Comparison of ENCODE assay signal across 8 cellular contexts in genomic region chr15:79970921-79971434, GRCh38. TPM values are rescaled to one million over a fixed set of nuclear protein-coding genes. Genes with fewer than 3 reads are reported as not detected.
DNase-seq lines count a peak whose midpoint lies in the region; ATAC-seq and TF ChIP-seq lines count a peak whose summit lies in the region.

BCL2A1 (minus strand) TSS chr15:79971196; CDS start chr15:79971119, 77 bp downstream.

- no peaks in the 10 kb centered on the region for H3K9me3 ChIP-seq in neural progenitor cell (ENCODE audit: low read depth)

- H3K4me1 ChIP-seq in neural progenitor cell: no peaks in the 10 kb centered on the region

- no peaks in the 10 kb centered on the region for H3K36me3 ChIP-seq in neural progenitor cell

- H3K4me3 Mint-ChIP-seq in neural progenitor cell: no peak within 1 kb of the TSS

- no peaks in the 10 kb centered on the region for H3K36me3 Mint-ChIP-seq in neural progenitor cell

- H3K4me3 ChIP-seq in neural progenitor cell: no peak within 1 kb of the TSS

- H3K27me3 ChIP-seq in neural progenitor cell: no peaks in the 10 kb centered on the region

- no peak within 1 kb of the TSS for H3K9ac ChIP-seq in neural progenitor cell

- H3K4me2 ChIP-seq in neural progenitor cell: no peak within 1 kb of the TSS

- peaks cover 5% of the 10 kb centered on the region for H3K27me3 Mint-ChIP-seq in neural progenitor cell (ENCODE audit: insufficient read depth, low read depth)

- no peak within 1 kb of the TSS for H3K27ac ChIP-seq in neural progenitor cell

- no peaks in the 10 kb centered on the region for H3K4me1 Mint-ChIP-seq in neural progenitor cell

- H3F3A ChIP-seq in neural progenitor cell (ENCODE audit: low read depth): no peaks in the 10 kb centered on the region

- no peaks in the 10 kb centered on the region for H4K20me1 ChIP-seq in neural progenitor cell (ENCODE audit: low read depth)

- no peaks in the 10 kb centered on the region for H3K9me3 Mint-ChIP-seq in neural progenitor cell

- no peak within 1 kb of the TSS for H3K27ac Mint-ChIP-seq in neural progenitor cell

- TF ChIP-seq CTCF in neural progenitor cell (IDR thresholded peaks at IDR 0.05): no peak

- intact Hi-C loops in left cardiac atrium (cut with DNase I): no loop called here

- H2AFZ ChIP-seq in neural progenitor cell (replicated peaks): no peak within 1 kb of the TSS

- DNase-seq in GM04504 (ENCODE audit: low read depth) (peak; percentile 55), HCEC 1CT (peak; percentile 90), NOMO-1 (lab: John Stamatoyannopoulos, UW; ENCODE audit: unreplicated experiment in 2 of 2) (peak; percentile 83 to 99), left cardiac atrium (no peak), NCI-H526 (lab: John Stamatoyannopoulos, UW) (no peak), neural progenitor cell (ENCODE audit: low spot score) (no peak)
- peak; percentile 56 for DNase-seq in activated T-cell treated with anti-CD3 and anti-CD28 coated beads, Interleukin-2, amount 50 U/mL, for 1 hour
- peak; percentile 35 for DNase-seq in stimulated activated CD8-positive, alpha-beta memory T cell treated with anti-CD3 and anti-CD28 coated beads, Interleukin-12 subunit alpha, Interleukin-12 subunit beta, amount 100 ng/mL, for 24 hours (ENCODE audit: extremely low read depth)

- peak; percentile 41 to 92 for ATAC-seq in left cardiac atrium

- no peaks in the 10 kb centered on the region for H3K79me2 ChIP-seq in neural progenitor cell (ENCODE audit: low read depth)

RNA-seq across cellular contexts. Expression of gene BCL2A1, which starts in this region (rescaled TPM):
- 1 to 10 TPM; 1.7 to 1.8 TPM for total RNA-seq in left cardiac atrium
- total RNA-seq in neural progenitor cell (ENCODE audit: low replicate concordance): not detected in 2 replicates

Comparison
In these comparisons a context has a peak if more than half of its experiments do, and no peak if none do; other contexts are left out.
1. DNase-seq: peak in GM04504 (single experiment), HCEC 1CT (single experiment), NOMO-1 (2 of 2), activated T-cell treated with anti-CD3 and anti-CD28 coated beads, Interleukin-2, amount 50 U/mL, for 1 hour (single experiment) and stimulated activated CD8-positive, alpha-beta memory T cell treated with anti-CD3 and anti-CD28 coated beads, Interleukin-12 subunit alpha, Interleukin-12 subunit beta, amount 100 ng/mL, for 24 hours (single experiment); none in left cardiac atrium (single experiment), NCI-H526 (0 of 2) and neural progenitor cell (single experiment).